ENCODE assay signal across 27 cellular contexts in the genomic region with DNA sequence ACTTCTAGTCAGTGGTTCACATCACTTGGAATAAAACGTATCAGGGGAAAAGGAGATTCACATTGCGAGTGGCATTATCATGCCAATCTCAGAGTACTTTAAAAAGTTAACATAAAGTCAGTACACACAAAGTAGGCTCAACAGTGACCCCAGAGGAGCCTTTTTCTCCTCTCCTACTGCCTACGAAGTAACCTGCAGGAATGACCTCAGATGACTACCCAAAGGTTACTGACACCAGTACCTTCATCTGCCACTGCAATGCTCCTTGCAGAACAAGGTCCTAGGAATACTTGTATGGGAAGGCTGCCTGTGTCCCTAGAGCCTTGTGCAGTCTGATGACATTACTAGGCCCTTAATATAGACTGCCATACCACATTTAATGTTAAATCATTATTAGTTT.
"Had no signal": no experiment of that assay in that cellular context is flagged by ENCODE, and none has a peak within 500 bp of the region (broad histone marks: within the 10 kb centered on the region; RNA-seq: fewer than 3 reads in every experiment).

No MANE protein-coding gene starts in this region.

- H3K9me3 ChIP-seq: SJCRH30 had no signal

- H3K27me3 ChIP-seq: brain microvascular endothelial cell, SJCRH30 had no signal

- H3K4me3 ChIP-seq: SJCRH30, SK-N-MC had no signal

- ATAC-seq: activated CD8-positive, alpha-beta T cell treated with anti-CD3 and anti-CD28 coated beads for 36 hours; activated T-cell treated with anti-CD3 and anti-CD28 coated beads, Interleukin-2, amount 50 U/mL, for 72 hours; activated T-helper 17 cell treated with anti-CD3 and anti-CD28 coated beads, Interleukin-2, amount 50 U/mL, for 72 hours; Panc1 had no signal

- H3K36me3 ChIP-seq: brain microvascular endothelial cell, SJCRH30, WERI-Rb-1 had no signal

- DNase-seq: activated CD4-positive, alpha-beta T cell treated with anti-CD3 and anti-CD28 coated beads, Interleukin-2, amount 10 ng/mL, durations not matched to agents 24 days and 14 days; activated CD4-positive, alpha-beta T cell treated with anti-CD3 and anti-CD28 coated beads, Interleukin-2, amount 50 U/mL, for 4 hours; activated CD8-positive, alpha-beta T cell treated with anti-CD3 and anti-CD28 coated beads for 36 hours; activated effector memory CD4-positive, alpha-beta T cell treated with anti-CD3 and anti-CD28 coated beads, Interleukin-2, amount 50 U/mL, for 16 hours; activated naive CD4-positive, alpha-beta T cell; activated naive CD4-positive, alpha-beta T cell treated with anti-CD3 and anti-CD28 coated beads, Interleukin-2, amount 50 U/mL, for 16 hours; activated naive CD8-positive, alpha-beta T cell treated with anti-CD3 and anti-CD28 coated beads for 36 hours; activated T-cell treated with anti-CD3 and anti-CD28 coated beads, Interleukin-2, amount 50 U/mL, for 1 hour; activated T-cell treated with anti-CD3 and anti-CD28 coated beads, Interleukin-2, amount 50 U/mL, for 72 hours; amniotic stem cell; aorta; brain microvascular endothelial cell; caudate nucleus; cerebellar nuclear complex; NCI-H1048; NCI-H1436 treated with DMSO at 0.1 percent for 48 hours; NCI-H1694 treated with DMSO at 0.1 percent for 48 hours; NCI-H2029; NCI-H345; NCI-H524 treated with DMSO at 0.1 percent for 48 hours; SHP77; SJCRH30; T1000; WERI-Rb-1 had no signal

- H3K27ac ChIP-seq: brain microvascular endothelial cell, SJCRH30, SK-N-MC, WERI-Rb-1 had no signal
